ENCODE assay signal across 1 cellular context in genomic region chr2:241759091-241759807, GRCh38.
TF ChIP-seq lines count a peak whose summit lies in the region.

No MANE protein-coding gene starts in this region.

TF ChIP-seq in IMR-90, 13 proteins besides CTCF, POLR2A, EP300 and RAD21:
- TF ChIP-seq ELK1 (IDR thresholded peaks at IDR 0.05; ENCODE audit: borderline replicate concordance, low read depth, low read length), result no peak
- TF ChIP-seq MAFK (IDR thresholded peaks at IDR 0.05; ENCODE audit: low read depth, low read length), result 0 out of 2 replicates have a peak, but pooled peaks have one; percentile 32
